ENCODE assay signal across 8 cellular contexts in genomic region chr1:26281971-26282693, GRCh38. TPM values are rescaled to one million over a fixed set of nuclear protein-coding genes. Genes with fewer than 3 reads are reported as not detected.
DNase-seq lines count a peak whose midpoint lies in the region; ATAC-seq and TF ChIP-seq lines count a peak whose summit lies in the region.

No MANE protein-coding gene starts in this region.

- H3K4me1 Mint-ChIP-seq in activated naive CD8-positive, alpha-beta T cell treated with anti-CD3 and anti-CD28 coated beads for 36 hours, result peaks cover 78% of the 10 kb centered on the region

- H3K9me3 Mint-ChIP-seq in activated naive CD8-positive, alpha-beta T cell treated with anti-CD3 and anti-CD28 coated beads for 36 hours, result peaks cover 2% of the 10 kb centered on the region

- peak overlapping the region; percentile 90 for H3K4me3 ChIP-seq in ACC112 (ENCODE audit: low read depth, low read length)
- peak overlapping the region; percentile 8 for H3K4me3 ChIP-seq in HUES64 (ENCODE audit: low read length)
- peak overlapping the region; percentile 93 for H3K4me3 ChIP-seq in lower lobe of right lung

- intact Hi-C loops in lower lobe of right lung (cut with DNase I), result no loop called here

- ATAC-seq in lower lobe of right lung (no peak), esophagus mucosa (no peak), HG02610 (IDR thresholded peaks at IDR 0.05; ENCODE audit: unreplicated experiment) (no peak)

- peaks cover 67% of the 10 kb centered on the region for H3K36me3 Mint-ChIP-seq in activated naive CD8-positive, alpha-beta T cell treated with anti-CD3 and anti-CD28 coated beads for 36 hours

- WGBS in HUES64, result 32% methylated on average over 30 of the region's 30 CpGs

- DNase-seq in activated naive CD8-positive, alpha-beta T cell treated with anti-CD3 and anti-CD28 coated beads for 36 hours, result no peak
- DNase-seq in lower lobe of right lung, result no peak
- DNase-seq in GM19238 (ENCODE audit: insufficient read length, low spot score), result no peak
- no peak for DNase-seq in NCI-H526 treated with DMSO at 0.1 percent for 48 hours (lab: John Stamatoyannopoulos, UW)

- peak overlapping the region; percentile 99 for H3K27ac Mint-ChIP-seq in activated naive CD8-positive, alpha-beta T cell treated with anti-CD3 and anti-CD28 coated beads for 36 hours

- H3K27ac ChIP-seq in ACC112 (ENCODE audit: low read depth, low read length) (peak overlapping the region; percentile 89), HUES64 (ENCODE audit: low read depth, low read length) (peak overlapping the region; percentile 34; the same call in 1 of the 2 replicates), lower lobe of right lung (no peak overlapping the region)

- no peak overlapping the region for H3K9ac ChIP-seq in HUES64 (ENCODE audit: low read depth, low read length)

- H3K4me1 ChIP-seq in ACC112 (ENCODE audit: control insufficient read depth, insufficient read depth, low read length, unreplicated experiment), result peaks cover 87% of the 10 kb centered on the region
- H3K4me1 ChIP-seq in HUES64 (ENCODE audit: insufficient read depth, low read length), result peaks cover 20% of the 10 kb centered on the region
- peaks cover 91% of the 10 kb centered on the region for H3K4me1 ChIP-seq in lower lobe of right lung

- H3K27me3 ChIP-seq in ACC112 (ENCODE audit: insufficient read depth, low read length) (no peaks in the 10 kb centered on the region), HUES64 (ENCODE audit: insufficient read depth, low read length) (no peaks in the 10 kb centered on the region), lower lobe of right lung (ENCODE audit: low read depth) (no peaks in the 10 kb centered on the region)

- H3K9me3 ChIP-seq in HUES64 (ENCODE audit: insufficient read depth, low read depth, low read length) (no peaks in the 10 kb centered on the region), lower lobe of right lung (no peaks in the 10 kb centered on the region)

- H2AFZ ChIP-seq in ACC112 (ENCODE audit: low read length, unreplicated experiment), result no peak overlapping the region

- H3K79me2 ChIP-seq in ACC112 (ENCODE audit: control insufficient read depth, insufficient read depth, low read length, unreplicated experiment), result peaks cover 40% of the 10 kb centered on the region

- no peak for TF ChIP-seq CTCF in lower lobe of right lung (IDR thresholded peaks at IDR 0.05)

- no peaks in the 10 kb centered on the region for H3K27me3 Mint-ChIP-seq in activated naive CD8-positive, alpha-beta T cell treated with anti-CD3 and anti-CD28 coated beads for 36 hours

- H3K4me3 Mint-ChIP-seq in activated naive CD8-positive, alpha-beta T cell treated with anti-CD3 and anti-CD28 coated beads for 36 hours, result peak overlapping the region; percentile 91

- H3K36me3 ChIP-seq in ACC112 (ENCODE audit: insufficient read depth, low read length) (peaks cover 5% of the 10 kb centered on the region; the same call in 1 of the 2 replicates), HUES64 (ENCODE audit: insufficient read depth, low read length) (peaks cover 14% of the 10 kb centered on the region), lower lobe of right lung (peaks cover 26% of the 10 kb centered on the region)

RNA-seq across cellular contexts. Expression of gene SH3BGRL3, which starts 2.2 kb away (rescaled TPM):
- 126 TPM for polyA plus RNA-seq in HUES64 (2013, experiment 1 of 2)
- polyA plus RNA-seq in HUES64 (2013, experiment 2 of 2), result 173 TPM
- 100 to 1,000 TPM; 292 to 295 TPM for total RNA-seq in activated naive CD8-positive, alpha-beta T cell treated with anti-CD3 and anti-CD28 coated beads for 36 hours
- total RNA-seq in lower lobe of right lung (204 TPM), esophagus mucosa (242 TPM)

RNA-seq across cellular contexts. Expression of gene UBXN11, which starts 24.3 kb away (rescaled TPM):
- 7.6 TPM for polyA plus RNA-seq in HUES64 (2013, experiment 1 of 2)
- polyA plus RNA-seq in HUES64 (2013, experiment 2 of 2), result 7.3 TPM
- total RNA-seq in activated naive CD8-positive, alpha-beta T cell treated with anti-CD3 and anti-CD28 coated beads for 36 hours, result 10 to 100 TPM; 30.5 to 31.7 TPM
- total RNA-seq in lower lobe of right lung (65.1 TPM), esophagus mucosa (7.2 TPM)

RNA-seq across cellular contexts. Expression of gene CD52, which starts 35.6 kb away (rescaled TPM):
- polyA plus RNA-seq in HUES64 (2013, experiment 1 of 2), result 1.1 TPM
- polyA plus RNA-seq in HUES64 (2013, experiment 2 of 2), result 2.3 TPM
- 100 to 1,000 TPM; 263 to 278 TPM for total RNA-seq in activated naive CD8-positive, alpha-beta T cell treated with anti-CD3 and anti-CD28 coated beads for 36 hours
- 541 TPM for total RNA-seq in lower lobe of right lung
- 7.5 TPM for total RNA-seq in esophagus mucosa

RNA-seq across cellular contexts. Expression of gene CEP85, which starts 48.1 kb away (rescaled TPM):
- 24.1 TPM for polyA plus RNA-seq in HUES64 (2013, experiment 1 of 2)
- 26.1 TPM for polyA plus RNA-seq in HUES64 (2013, experiment 2 of 2)
- total RNA-seq in activated naive CD8-positive, alpha-beta T cell treated with anti-CD3 and anti-CD28 coated beads for 36 hours, result 10 to 100 TPM; 28.1 to 29.6 TPM
- total RNA-seq in lower lobe of right lung, result 10.2 TPM
- 8.7 TPM for total RNA-seq in esophagus mucosa

Comparison
In these comparisons a context has a peak if more than half of its experiments do, and no peak if none do; other contexts are left out.
1. H3K4me3 ChIP-seq: peak in every context shown above with its lines; median percentile 93 in lower lobe of right lung; 90 in ACC112; 8 in HUES64.
2. RNA of gene CD52, which starts 35.6 kb away (total RNA-seq): 541 TPM in lower lobe of right lung (single experiment) and 263 to 278 TPM in activated naive CD8-positive, alpha-beta T cell treated with anti-CD3 and anti-CD28 coated beads for 36 hours; 7.5 TPM in esophagus mucosa (single experiment); every median in the first group is over 10 times any median in the second.